6 cellular contexts compared by ENCODE assay signal in the genomic region with DNA sequence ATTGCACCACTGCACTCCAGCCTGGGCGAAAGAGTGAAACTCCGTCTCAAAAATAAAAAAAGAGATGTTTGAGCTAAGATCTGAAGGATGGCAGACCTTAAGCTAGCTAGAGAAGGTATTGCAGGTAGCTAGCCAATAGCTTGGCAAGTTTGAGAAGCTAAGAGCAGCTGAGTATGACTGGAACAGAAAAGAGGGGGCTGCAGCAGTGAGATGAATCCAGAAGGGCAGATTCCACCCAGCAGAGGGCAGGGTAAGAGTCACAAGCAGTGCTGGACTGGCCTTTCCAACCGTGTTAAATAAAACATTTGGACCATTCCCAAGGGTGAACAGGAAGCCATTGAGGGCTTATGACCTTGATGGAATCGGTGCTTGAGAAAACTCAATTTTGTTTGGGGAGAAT. TPM values are rescaled to one million over a fixed set of nuclear protein-coding genes. Genes with fewer than 3 reads are reported as not detected.
A peak's percentile ranks its signal among the peaks of the same experiment; 100 is the strongest.
DNase-seq lines count a peak whose midpoint lies in the region; ATAC-seq, FAIRE-seq and TF ChIP-seq lines count a peak whose summit lies in the region.

No MANE protein-coding gene starts in this region.

- TF ChIP-seq CTCF in Loucy (conservative IDR thresholded peaks at IDR 0.05; ENCODE audit: low read length), result peak; percentile 43
- TF ChIP-seq CTCF in fibroblast of villous mesenchyme (IDR thresholded peaks at IDR 0.05; ENCODE audit: insufficient read depth, low read depth, low read length), result peak; percentile 51

- H3K4me3 ChIP-seq in Loucy (ENCODE audit: low read length, poor library complexity, severe bottlenecking), result no peak overlapping the region
- no peak overlapping the region for H3K4me3 ChIP-seq in fibroblast of villous mesenchyme (ENCODE audit: low read depth, low read length)

- no peaks in the 10 kb centered on the region for H3K4me1 ChIP-seq in Loucy (ENCODE audit: insufficient read depth, low read length, poor library complexity, severe bottlenecking)

- FAIRE-seq in GM19239 (lab: Jason Lieb, UNC), result no peak

- H3K9me2 ChIP-seq in Loucy (replicated peaks; ENCODE audit: low read depth, low read length), result no peaks in the 10 kb centered on the region

- H3K79me2 ChIP-seq in Loucy (ENCODE audit: insufficient read depth, low read length), result no peaks in the 10 kb centered on the region

- no peaks in the 10 kb centered on the region for H4K20me1 ChIP-seq in Loucy (ENCODE audit: insufficient read depth, low read length, poor library complexity, severe bottlenecking)

- no peak overlapping the region for H2AFZ ChIP-seq in Loucy (ENCODE audit: low read length)

- H3K9me3 ChIP-seq in Loucy (ENCODE audit: insufficient read depth, low read depth, low read length), result no peaks in the 10 kb centered on the region

- H3F3A ChIP-seq in Loucy (ENCODE audit: low read depth), result peaks cover 11% of the 10 kb centered on the region; the same call in 1 of the 2 replicates

- peaks cover 26% of the 10 kb centered on the region; the same call in 1 of the 2 replicates for H3K36me3 ChIP-seq in Loucy (ENCODE audit: insufficient read depth, low read length)

- DNase-seq in ACHN, result peak; percentile 60
- no peak for DNase-seq in fibroblast of villous mesenchyme (ENCODE audit: low read depth)
- no peak for DNase-seq in GM19239 (ENCODE audit: insufficient read length, low spot score)
- DNase-seq in HuH-7.5 (ENCODE audit: low spot score), result no peak

- ATAC-seq in GM19324 (IDR thresholded peaks at IDR 0.05; ENCODE audit: low FRiP score, unreplicated experiment), result no peak

- in situ Hi-C loops in ACHN (cut with HindIII; ENCODE audit: low pct_ligation_motif_present, low pct_unique_long_range_greater_than_20kb, low sequenced_read_pairs), result no loop called here

- H3K27me3 ChIP-seq in Loucy (ENCODE audit: insufficient read depth, low read length, poor library complexity, severe bottlenecking), result no peaks in the 10 kb centered on the region

- no peak overlapping the region for H3K9ac ChIP-seq in Loucy (ENCODE audit: low read depth, low read length, poor library complexity, severe bottlenecking)

- no peak overlapping the region for H3K4me2 ChIP-seq in Loucy (ENCODE audit: low read depth, low read length, poor library complexity, severe bottlenecking)

RNA-seq across cellular contexts. Expression of a gene that starts 5.7 kb away (rescaled TPM):
- total RNA-seq in fibroblast of villous mesenchyme, result 12.9 and 16.0 TPM in 2 replicates

RNA-seq across cellular contexts. Expression of a gene that starts 46.7 kb away (rescaled TPM):
- 41.9 and 46.4 TPM in 2 replicates for total RNA-seq in fibroblast of villous mesenchyme

RNA-seq across cellular contexts. Expression of a gene that starts 55.6 kb away (rescaled TPM):
- 12.5 and 18.4 TPM in 2 replicates for total RNA-seq in fibroblast of villous mesenchyme

RNA-seq across cellular contexts. Expression of a gene that starts 55.7 kb away (rescaled TPM):
- total RNA-seq in fibroblast of villous mesenchyme, result 8.6 and 10.6 TPM in 2 replicates
